ENCODE assay signal across 2 cellular contexts in the genomic region with DNA sequence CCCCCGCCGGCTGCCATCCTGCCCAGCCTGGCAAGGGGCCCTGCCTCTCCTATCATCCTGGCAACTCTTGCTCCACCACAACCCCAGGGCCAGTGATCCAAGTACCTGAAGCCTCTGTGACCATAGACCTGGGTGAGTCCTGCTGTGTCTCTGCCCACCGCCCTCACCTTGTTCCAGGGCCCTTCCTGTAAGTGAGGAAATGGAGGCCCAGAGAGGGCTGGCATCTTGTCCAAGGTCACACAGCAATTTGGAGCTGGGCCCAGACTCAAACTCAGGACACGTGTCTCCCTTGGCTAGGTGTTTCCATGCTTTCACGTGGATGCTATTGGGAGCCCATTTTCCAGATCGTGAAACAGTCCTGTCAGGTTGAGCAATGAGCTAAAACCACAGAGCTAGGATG.
TF ChIP-seq lines count a peak whose summit lies in the region.

No MANE protein-coding gene starts in this region.

TF ChIP-seq in A549, 52 proteins besides CTCF, POLR2A, EP300 and RAD21:
- TF ChIP-seq JUNB (IDR thresholded peaks at IDR 0.05), result no peak
- peak; percentile 62 for TF ChIP-seq ZFP36 (IDR thresholded peaks at IDR 0.05; ENCODE audit: borderline replicate concordance, partially characterized antibody)

TF ChIP-seq in H1, 55 proteins besides CTCF, POLR2A, EP300 and RAD21:
- no peak for TF ChIP-seq EZH2 (IDR thresholded peaks at IDR 0.05; ENCODE audit: low read depth, low read length, severe bottlenecking)
- TF ChIP-seq CREB1 (IDR thresholded peaks at IDR 0.05), result no peak
- no peak for TF ChIP-seq CBX8 (IDR thresholded peaks at IDR 0.05; ENCODE audit: borderline replicate concordance, low read depth, low read length)
- peak; percentile 81; the same call in 1 of the 2 replicates for TF ChIP-seq KDM1A (IDR thresholded peaks at IDR 0.05; ENCODE audit: borderline replicate concordance, low read length)
